Comparison of ENCODE assay signal across 8 cellular contexts in the genomic region with DNA sequence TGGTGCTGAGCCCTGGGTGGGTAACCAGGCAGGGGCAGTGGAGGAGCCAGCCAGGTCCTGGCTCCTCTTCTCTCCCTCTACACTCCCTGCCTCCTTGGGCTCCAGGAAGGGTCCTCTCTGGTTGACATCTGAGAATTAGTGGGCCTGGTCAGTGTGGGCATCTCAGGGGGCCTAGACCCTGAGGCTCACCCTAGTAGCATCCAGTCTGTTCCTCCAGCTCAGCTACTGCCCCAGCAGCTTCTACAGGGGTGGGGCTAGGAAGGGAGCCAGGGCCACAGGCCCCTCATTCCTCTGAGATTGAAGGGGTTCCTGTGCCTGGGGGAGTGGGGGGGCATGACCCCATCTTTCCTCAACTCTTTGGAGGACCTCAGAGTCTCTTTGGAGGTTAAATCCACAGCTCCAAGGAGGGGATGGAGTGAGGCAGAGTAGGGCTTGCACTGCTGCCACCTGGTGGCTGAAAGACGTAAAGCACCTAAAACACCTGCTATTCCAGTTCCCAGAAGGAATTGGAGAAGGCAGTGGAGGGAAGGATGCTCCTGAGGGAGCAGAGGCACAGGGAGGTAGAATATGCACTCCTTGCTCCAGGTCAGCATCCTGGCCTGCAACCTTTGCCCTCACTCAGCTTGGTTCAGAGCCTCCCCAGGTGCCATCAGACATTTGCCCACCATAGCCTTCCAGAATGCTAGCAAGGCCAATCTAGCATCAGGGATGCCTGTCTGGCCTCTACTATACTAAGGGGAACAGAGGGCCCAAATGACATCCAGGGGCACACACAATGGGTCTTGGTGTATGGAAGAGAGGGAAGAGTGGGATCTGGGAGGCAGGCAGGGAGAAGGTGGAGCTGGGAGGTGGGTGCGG. TPM values are rescaled to one million over a fixed set of nuclear protein-coding genes. Genes with fewer than 3 reads are reported as not detected.
DNase-seq lines count a peak whose midpoint lies in the region; ATAC-seq and TF ChIP-seq lines count a peak whose summit lies in the region.

No MANE protein-coding gene starts in this region.

- H2AFZ ChIP-seq in neuronal stem cell (ENCODE audit: low read length): no peak overlapping the region

- peak; percentile 66 to 92 (median 81) for TF ChIP-seq CTCF in Peyer's patch (IDR thresholded peaks at IDR 0.05)
- peak; percentile 85 to 92 (median 88) for TF ChIP-seq CTCF in tibial nerve (IDR thresholded peaks at IDR 0.05)

- H3K27me3 Mint-ChIP-seq in activated T-helper 1 cell treated with anti-CD3 and anti-CD28 coated beads, Interleukin-12 subunit alpha, Interleukin-12 subunit beta, Interleukin-2, Interleukin-4 antibody, amounts not matched to agents 30 ng/mL and 10 ng/mL and 1 ng/mL, durations not matched to agents 14 hours and 24 hours and 36 hours (ENCODE audit: insufficient read depth): peaks cover 19% of the 10 kb centered on the region

- no peak for TF ChIP-seq POLR2A in Peyer's patch (IDR thresholded peaks at IDR 0.05)
- no peak for TF ChIP-seq POLR2A in tibial nerve (IDR thresholded peaks at IDR 0.05)

- no peaks in the 10 kb centered on the region for H3K4me1 Mint-ChIP-seq in activated T-helper 1 cell treated with anti-CD3 and anti-CD28 coated beads, Interleukin-12 subunit alpha, Interleukin-12 subunit beta, Interleukin-2, Interleukin-4 antibody, amounts not matched to agents 30 ng/mL and 10 ng/mL and 1 ng/mL, durations not matched to agents 14 hours and 24 hours and 36 hours (ENCODE audit: low read depth)

- ATAC-seq in HG03571 (IDR thresholded peaks at IDR 0.05; ENCODE audit: unreplicated experiment): no peak

- no peak overlapping the region for H2BK5ac ChIP-seq in neuronal stem cell (ENCODE audit: low read length)

- H3K36me3 Mint-ChIP-seq in activated T-helper 1 cell treated with anti-CD3 and anti-CD28 coated beads, Interleukin-12 subunit alpha, Interleukin-12 subunit beta, Interleukin-2, Interleukin-4 antibody, amounts not matched to agents 30 ng/mL and 10 ng/mL and 1 ng/mL, durations not matched to agents 14 hours and 24 hours and 36 hours (ENCODE audit: low read depth): no peaks in the 10 kb centered on the region

- no peak overlapping the region for H3K14ac ChIP-seq in neuronal stem cell (ENCODE audit: low read length)

- peak; percentile 76 for DNase-seq in CD1c-positive myeloid dendritic cell (ENCODE audit: extremely low spot score)
- peak; percentile 62 for DNase-seq in HK-2 (ENCODE audit: unreplicated experiment)
- peak; percentile 49 to 87 (median 75) for DNase-seq in Peyer's patch
- DNase-seq in activated T-helper 1 cell treated with anti-CD3 and anti-CD28 coated beads, Interleukin-12 subunit alpha, Interleukin-12 subunit beta, Interleukin-2, Interleukin-4 antibody, amounts not matched to agents 30 ng/mL and 10 ng/mL and 1 ng/mL, durations not matched to agents 14 hours and 24 hours and 36 hours (ENCODE audit: low spot score): peak; percentile 28
- DNase-seq in fibroblast of the conjunctiva (ENCODE audit: low read depth): peak; percentile 32
- DNase-seq in neuronal stem cell (ENCODE audit: low spot score): peak; percentile 77
- peak; percentile 45 to 84 for DNase-seq in tibial nerve (ENCODE audit: low spot score in 2 of 2)

- peaks cover 2% of the 10 kb centered on the region for H3K79me1 ChIP-seq in neuronal stem cell (ENCODE audit: low read depth, low read length)

- no peak overlapping the region for H3K4me3 ChIP-seq in Peyer's patch
- no peak overlapping the region for H3K4me3 ChIP-seq in neuronal stem cell (ENCODE audit: low read length in 2 of 2)
- no peak overlapping the region for H3K4me3 ChIP-seq in tibial nerve

- no peak overlapping the region for H3K9ac ChIP-seq in neuronal stem cell (ENCODE audit: low read depth, low read length, poor library complexity)

- no peaks in the 10 kb centered on the region for H3K27me3 ChIP-seq in Peyer's patch
- H3K27me3 ChIP-seq in neuronal stem cell (ENCODE audit: control insufficient read depth in 3 of 3, insufficient read depth in 3 of 3, low read depth in 1 of 3, low read length in 3 of 3): peaks cover 0 to 26% (median 0%) of the 10 kb centered on the region in 3 experiments
- H3K27me3 ChIP-seq in tibial nerve: no peaks in the 10 kb centered on the region

- H3K4ac ChIP-seq in neuronal stem cell (ENCODE audit: low read length): no peak overlapping the region

- intact Hi-C loops in activated T-helper 1 cell treated with anti-CD3 and anti-CD28 coated beads, Interleukin-12 subunit alpha, Interleukin-12 subunit beta, Interleukin-2, Interleukin-4 antibody, amounts not matched to agents 30 ng/mL and 10 ng/mL and 1 ng/mL, durations not matched to agents 14 hours and 24 hours and 36 hours (cut with micrococcal nuclease): loop anchor here (1.0 to 5.0 kb wide), 6 partner anchors 16 to 195 kb away; no protein-coding TSS in a partner anchor

- no peak overlapping the region for H4K91ac ChIP-seq in neuronal stem cell (ENCODE audit: low read depth, low read length, poor library complexity)

- H2BK15ac ChIP-seq in neuronal stem cell (ENCODE audit: low read length): peak overlapping the region; percentile 88

- no peak overlapping the region for H2BK120ac ChIP-seq in neuronal stem cell (ENCODE audit: low read depth, low read length)

- H3K4me3 Mint-ChIP-seq in activated T-helper 1 cell treated with anti-CD3 and anti-CD28 coated beads, Interleukin-12 subunit alpha, Interleukin-12 subunit beta, Interleukin-2, Interleukin-4 antibody, amounts not matched to agents 30 ng/mL and 10 ng/mL and 1 ng/mL, durations not matched to agents 14 hours and 24 hours and 36 hours: no peak overlapping the region

- no peaks in the 10 kb centered on the region for H3K9me3 Mint-ChIP-seq in activated T-helper 1 cell treated with anti-CD3 and anti-CD28 coated beads, Interleukin-12 subunit alpha, Interleukin-12 subunit beta, Interleukin-2, Interleukin-4 antibody, amounts not matched to agents 30 ng/mL and 10 ng/mL and 1 ng/mL, durations not matched to agents 14 hours and 24 hours and 36 hours

- H3K27ac ChIP-seq in Peyer's patch (no peak overlapping the region), neuronal stem cell (replicated peaks; ENCODE audit: low read length) (no peak overlapping the region), tibial nerve (no peak overlapping the region)

- no peak overlapping the region for H3K4me2 ChIP-seq in neuronal stem cell (ENCODE audit: insufficient read depth, low read length, poor library complexity, severe bottlenecking)

- no CpG with 5 or more reads among the region's 2 CpGs for WGBS in neuronal stem cell (ENCODE audit: extremely low coverage in 2 of 2, insufficient read length in 2 of 2, insufficient replicate concordance in 1 of 2), 2 donors
- WGBS in tibial nerve, 2 donors: 39 to 50% methylated on average over 2 of the region's 2 CpGs

- no peak overlapping the region for H3K27ac Mint-ChIP-seq in activated T-helper 1 cell treated with anti-CD3 and anti-CD28 coated beads, Interleukin-12 subunit alpha, Interleukin-12 subunit beta, Interleukin-2, Interleukin-4 antibody, amounts not matched to agents 30 ng/mL and 10 ng/mL and 1 ng/mL, durations not matched to agents 14 hours and 24 hours and 36 hours

- no peak overlapping the region for H2BK12ac ChIP-seq in neuronal stem cell (ENCODE audit: low read length)

- peak overlapping the region; percentile 83 for H2AK5ac ChIP-seq in neuronal stem cell (ENCODE audit: low read depth, low read length)

- H3K36me3 ChIP-seq in Peyer's patch (no peaks in the 10 kb centered on the region), neuronal stem cell (replicated peaks in 1 of 2; ENCODE audit: control insufficient read depth in 2 of 2, insufficient read depth in 2 of 2, low read length in 2 of 2) (no peaks in the 10 kb centered on the region), tibial nerve (no peaks in the 10 kb centered on the region)

- peak overlapping the region; percentile 39 for H3K18ac ChIP-seq in neuronal stem cell (ENCODE audit: low read length)

- H3K4me1 ChIP-seq in Peyer's patch (no peaks in the 10 kb centered on the region), neuronal stem cell (ENCODE audit: control insufficient read depth in 2 of 2, insufficient read depth in 1 of 2, low read depth in 1 of 2, low read length in 2 of 2) (peaks cover 4 to 15% of the 10 kb centered on the region in 2 donors), tibial nerve (no peaks in the 10 kb centered on the region)

- no peak overlapping the region for H4K8ac ChIP-seq in neuronal stem cell (ENCODE audit: low read depth, low read length)

- TF ChIP-seq EP300 in tibial nerve (IDR thresholded peaks at IDR 0.05): no peak

- H3K23ac ChIP-seq in neuronal stem cell (ENCODE audit: low read depth, low read length, poor library complexity): no peak overlapping the region

- H3K9me3 ChIP-seq in Peyer's patch (no peaks in the 10 kb centered on the region), neuronal stem cell (replicated peaks in 1 of 2; ENCODE audit: control insufficient read depth in 2 of 2, insufficient read depth in 1 of 2, low read depth in 1 of 2, low read length in 2 of 2) (no peaks in the 10 kb centered on the region), tibial nerve (no peaks in the 10 kb centered on the region)

RNA-seq across cellular contexts. Expression of gene C3orf18, which starts 25.1 kb away (rescaled TPM):
- total RNA-seq in Peyer's patch: 10 to 100 TPM in 1 of 4 donors, 1 to 10 TPM in 2, not detected in 1; 1.1 to 26.4 (median 3.2) TPM
- total RNA-seq in activated T-helper 1 cell treated with anti-CD3 and anti-CD28 coated beads, Interleukin-12 subunit alpha, Interleukin-12 subunit beta, Interleukin-2, Interleukin-4 antibody, amounts not matched to agents 30 ng/mL and 10 ng/mL and 1 ng/mL, durations not matched to agents 14 hours and 24 hours and 36 hours: 21.5 and 21.9 TPM in 2 replicates
- polyA plus RNA-seq in neuronal stem cell (2013, experiment 1 of 2): 9.9 TPM
- 9.3 TPM for polyA plus RNA-seq in neuronal stem cell (2013, experiment 2 of 2)
- 10 to 100 TPM; 12.2 to 21.1 (median 19.1) TPM for total RNA-seq in tibial nerve

RNA-seq across cellular contexts. Expression of gene HEMK1, which starts 26.9 kb away (rescaled TPM):
- total RNA-seq in Peyer's patch (10 to 100 TPM in 3 of 4 donors, 1 to 10 TPM in 1; 8.6 to 15.3 (median 12.5) TPM), tibial nerve (10 to 100 TPM in 1 of 4 donors, 1 to 10 TPM in 3; 6.9 to 10.2 (median 8.8) TPM)
- 54.1 and 58.0 TPM in 2 replicates for total RNA-seq in activated T-helper 1 cell treated with anti-CD3 and anti-CD28 coated beads, Interleukin-12 subunit alpha, Interleukin-12 subunit beta, Interleukin-2, Interleukin-4 antibody, amounts not matched to agents 30 ng/mL and 10 ng/mL and 1 ng/mL, durations not matched to agents 14 hours and 24 hours and 36 hours
- 15.5 TPM for polyA plus RNA-seq in neuronal stem cell (2013, experiment 1 of 2)
- polyA plus RNA-seq in neuronal stem cell (2013, experiment 2 of 2): 15.1 TPM

RNA-seq across cellular contexts. Expression of gene CACNA2D2, which starts 39.0 kb away (rescaled TPM):
- total RNA-seq in Peyer's patch (1 to 10 TPM in 3 of 4 donors, under 1 TPM in 1; 0.88 to 5.8 (median 1.2) TPM), tibial nerve (1 to 10 TPM in 2 of 4 donors, under 1 TPM in 2; 0.84 to 2.0 (median 1.2) TPM)
- 0.52 and 0.78 TPM in 2 replicates for total RNA-seq in activated T-helper 1 cell treated with anti-CD3 and anti-CD28 coated beads, Interleukin-12 subunit alpha, Interleukin-12 subunit beta, Interleukin-2, Interleukin-4 antibody, amounts not matched to agents 30 ng/mL and 10 ng/mL and 1 ng/mL, durations not matched to agents 14 hours and 24 hours and 36 hours
- 12.5 TPM for polyA plus RNA-seq in neuronal stem cell (2013, experiment 1 of 2)
- polyA plus RNA-seq in neuronal stem cell (2013, experiment 2 of 2): 12.2 TPM
